ENCODE assay signal across 9 cellular contexts in the genomic region with DNA sequence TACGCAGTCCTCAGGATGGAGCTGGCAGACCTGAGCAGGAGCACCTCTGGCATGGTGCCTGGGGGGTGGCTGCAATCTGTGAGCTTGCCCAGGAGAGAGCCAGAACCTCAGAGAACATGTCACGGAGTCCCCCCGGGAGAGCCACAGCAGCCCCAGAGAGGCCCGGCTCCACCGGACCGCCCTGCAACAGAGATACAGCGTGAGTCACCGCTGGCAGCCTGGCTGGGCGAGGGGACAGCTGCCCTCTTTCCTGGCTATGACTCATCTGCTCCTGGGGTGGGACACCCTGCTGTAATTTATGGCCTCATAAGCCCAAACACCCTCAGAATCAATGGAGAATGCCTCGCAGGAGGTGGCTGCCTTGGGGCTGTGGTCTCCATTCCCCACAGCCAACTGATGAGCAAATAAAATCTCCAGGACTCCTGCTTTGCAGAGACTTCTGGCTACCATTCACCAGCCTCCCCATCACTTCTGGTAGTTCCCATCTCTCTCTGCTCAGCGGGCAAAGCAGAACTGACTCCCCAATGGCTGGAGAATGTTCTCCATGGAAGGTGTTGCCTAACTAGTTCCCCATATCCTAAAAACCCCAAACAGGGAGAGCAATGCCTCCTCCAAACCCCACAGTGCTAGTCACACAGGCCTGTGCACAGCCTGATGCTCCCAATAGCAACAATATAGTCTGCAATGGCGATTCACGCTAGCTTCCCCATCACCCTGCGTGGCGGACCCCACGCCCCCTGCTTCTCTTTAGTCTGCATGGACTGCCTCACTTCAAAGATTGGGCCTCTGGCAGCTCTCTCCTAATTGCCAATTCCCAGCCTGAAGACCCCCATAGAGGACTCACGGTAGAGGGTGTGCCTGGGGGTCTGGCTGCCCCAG. TPM values are rescaled to one million over a fixed set of nuclear protein-coding genes. Genes with fewer than 3 reads are reported as not detected.
DNase-seq lines count a peak whose midpoint lies in the region; ATAC-seq lines count a peak whose summit lies in the region.
"Had no signal": no experiment of that assay in that cellular context is flagged by ENCODE, and none has a peak within 500 bp of the region (broad histone marks: within the 10 kb centered on the region; RNA-seq: fewer than 3 reads in every experiment).

No MANE protein-coding gene starts in this region.

- no peak overlapping the region for H2BK5ac ChIP-seq in neuronal stem cell (ENCODE audit: low read length)

- no peak overlapping the region for H3K27ac Mint-ChIP-seq in natural killer cell treated with Interleukin-12 subunit alpha and Interleukin-12 subunit beta and Interleukin-15 and Interleukin-18, amount 100 ng/mL, for 72 hours

- peak overlapping the region; percentile 59 for H3K18ac ChIP-seq in neuronal stem cell (ENCODE audit: low read length)

- no peak overlapping the region for H3K27ac ChIP-seq in neuronal stem cell (replicated peaks; ENCODE audit: low read length)
- H3K27ac ChIP-seq: epithelial cell of prostate had no signal

- H3K79me1 ChIP-seq in neuronal stem cell (ENCODE audit: low read depth, low read length): no peaks in the 10 kb centered on the region

- no peak overlapping the region for H3K23ac ChIP-seq in neuronal stem cell (ENCODE audit: low read depth, low read length, poor library complexity)

- no peak overlapping the region for H4K8ac ChIP-seq in neuronal stem cell (ENCODE audit: low read depth, low read length)

- H3K36me3 Mint-ChIP-seq in natural killer cell treated with Interleukin-12 subunit alpha and Interleukin-12 subunit beta and Interleukin-15 and Interleukin-18, amount 100 ng/mL, for 72 hours: no peaks in the 10 kb centered on the region

- no peaks in the 10 kb centered on the region for H3K4me1 Mint-ChIP-seq in natural killer cell treated with Interleukin-12 subunit alpha and Interleukin-12 subunit beta and Interleukin-15 and Interleukin-18, amount 100 ng/mL, for 72 hours (ENCODE audit: low read depth in 2 of 2)

- H3K14ac ChIP-seq in neuronal stem cell (ENCODE audit: low read length): no peak overlapping the region

- H3K4me1 ChIP-seq in NT2/D1 (ENCODE audit: insufficient read depth, insufficient read length) (peaks cover 24% of the 10 kb centered on the region), neuronal stem cell (ENCODE audit: control insufficient read depth in 2 of 2, insufficient read depth in 1 of 2, low read depth in 1 of 2, low read length in 2 of 2) (peaks cover 0 to 6% of the 10 kb centered on the region in 2 donors)

- H3K36me3 ChIP-seq in NT2/D1 (ENCODE audit: insufficient read depth, insufficient read length, low read length) (no peaks in the 10 kb centered on the region), neuronal stem cell (replicated peaks in 1 of 2; ENCODE audit: control insufficient read depth in 2 of 2, insufficient read depth in 2 of 2, low read length in 2 of 2) (no peaks in the 10 kb centered on the region)

- no peak overlapping the region for H2AFZ ChIP-seq in neuronal stem cell (ENCODE audit: low read length)

- no peak overlapping the region for H3K4ac ChIP-seq in neuronal stem cell (ENCODE audit: low read length)

- H2BK12ac ChIP-seq in neuronal stem cell (ENCODE audit: low read length): peak overlapping the region; percentile 96

- H3K9ac ChIP-seq in NT2/D1 (ENCODE audit: insufficient read length, low read depth) (peak overlapping the region; percentile 34), neuronal stem cell (ENCODE audit: low read depth, low read length, poor library complexity) (peak overlapping the region; percentile 50)

- H3K9me3 Mint-ChIP-seq in natural killer cell treated with Interleukin-12 subunit alpha and Interleukin-12 subunit beta and Interleukin-15 and Interleukin-18, amount 100 ng/mL, for 72 hours: no peaks in the 10 kb centered on the region

- DNase-seq in DMS 273 treated with DMSO at 0.1 percent for 48 hours (lab: John Stamatoyannopoulos, UW) (peak; percentile 17), NT2/D1 (ENCODE audit: low read depth, low spot score) (no peak), neuronal stem cell (ENCODE audit: low spot score) (no peak)
- no peak for DNase-seq in activated CD4-positive, alpha-beta T cell treated with anti-CD3 and anti-CD28 coated beads for 48 hours
- DNase-seq in natural killer cell treated with Interleukin-12 subunit alpha and Interleukin-12 subunit beta and Interleukin-15 and Interleukin-18, amount 100 ng/mL, for 72 hours (ENCODE audit: low spot score): no peak
- no peak for DNase-seq in stimulated activated naive CD8-positive, alpha-beta T cell treated with anti-CD3 and anti-CD28 coated beads, Interleukin-15, Interleukin-2, amounts not matched to agents 100 U/mL and 50 U/mL, for 24 hours

- no peak overlapping the region for H2BK120ac ChIP-seq in neuronal stem cell (ENCODE audit: low read depth, low read length)

- ATAC-seq in esophagus mucosa: peak; percentile 52
- ATAC-seq in natural killer cell treated with Interleukin-12 subunit alpha and Interleukin-12 subunit beta and Interleukin-15 and Interleukin-18, amount 100 ng/mL, for 72 hours: no peak
- no peak for ATAC-seq in GM21526 (IDR thresholded peaks at IDR 0.05; ENCODE audit: low FRiP score, unreplicated experiment)
- ATAC-seq in stimulated activated naive CD8-positive, alpha-beta T cell treated with anti-CD3 and anti-CD28 coated beads, Interleukin-15, Interleukin-2, amounts not matched to agents 100 U/mL and 50 U/mL, for 24 hours: no peak

- H3K4me2 ChIP-seq in neuronal stem cell (ENCODE audit: insufficient read depth, low read length, poor library complexity, severe bottlenecking): no peak overlapping the region

- H2AK5ac ChIP-seq in neuronal stem cell (ENCODE audit: low read depth, low read length): no peak overlapping the region

- no peak overlapping the region for H2BK15ac ChIP-seq in neuronal stem cell (ENCODE audit: low read length)

- H3K9me3 ChIP-seq in NT2/D1 (ENCODE audit: insufficient read depth, low read length) (no peaks in the 10 kb centered on the region), neuronal stem cell (replicated peaks in 1 of 2; ENCODE audit: control insufficient read depth in 2 of 2, insufficient read depth in 1 of 2, low read depth in 1 of 2, low read length in 2 of 2) (no peaks in the 10 kb centered on the region)

- no peak overlapping the region for H3K4me3 ChIP-seq in NT2/D1 (ENCODE audit: insufficient read length, low read depth)
- H3K4me3 ChIP-seq in neuronal stem cell (ENCODE audit: low read length in 2 of 2): no peak overlapping the region

- WGBS in neuronal stem cell (ENCODE audit: extremely low coverage in 2 of 2, insufficient read length in 2 of 2, insufficient replicate concordance in 1 of 2), 2 donors: no CpG with 5 or more reads among the region's 17 CpGs

- H3K4me3 Mint-ChIP-seq in natural killer cell treated with Interleukin-12 subunit alpha and Interleukin-12 subunit beta and Interleukin-15 and Interleukin-18, amount 100 ng/mL, for 72 hours: no peak overlapping the region

- no peaks in the 10 kb centered on the region for H3K27me3 ChIP-seq in NT2/D1 (ENCODE audit: insufficient read depth, insufficient read length)
- peaks cover 0 to 10% (median 0%) of the 10 kb centered on the region in 3 experiments for H3K27me3 ChIP-seq in neuronal stem cell (ENCODE audit: control insufficient read depth in 3 of 3, insufficient read depth in 3 of 3, low read depth in 1 of 3, low read length in 3 of 3)

- peaks cover 0 to 3% of the 10 kb centered on the region in 2 donors for H3K27me3 Mint-ChIP-seq in natural killer cell treated with Interleukin-12 subunit alpha and Interleukin-12 subunit beta and Interleukin-15 and Interleukin-18, amount 100 ng/mL, for 72 hours

- no peak overlapping the region for H4K91ac ChIP-seq in neuronal stem cell (ENCODE audit: low read depth, low read length, poor library complexity)

RNA-seq across cellular contexts. Expression of a gene that starts 21.6 kb away (rescaled TPM):
- total RNA-seq in esophagus mucosa: not detected
- 0.57 TPM for polyA plus RNA-seq in neuronal stem cell (2013, experiment 1 of 2)
- polyA plus RNA-seq in neuronal stem cell (2013, experiment 2 of 2): 0.93 TPM
- under 1 TPM in 1 of 2 donors, not detected in 1; 0.31 TPM for total RNA-seq in natural killer cell treated with Interleukin-12 subunit alpha and Interleukin-12 subunit beta and Interleukin-15 and Interleukin-18, amount 100 ng/mL, for 72 hours

RNA-seq across cellular contexts. Expression of a gene that starts 51.6 kb away (rescaled TPM):
- total RNA-seq in esophagus mucosa: 9.5 TPM
- 0.08 TPM for polyA plus RNA-seq in neuronal stem cell (2013, experiment 1 of 2)
- polyA plus RNA-seq in neuronal stem cell (2013, experiment 2 of 2): 0.06 TPM
- 10 to 100 TPM; 35.2 to 50.4 TPM for total RNA-seq in natural killer cell treated with Interleukin-12 subunit alpha and Interleukin-12 subunit beta and Interleukin-15 and Interleukin-18, amount 100 ng/mL, for 72 hours
